1 cellular context compared by ENCODE assay signal in genomic region chrX:18668468-18668867, GRCh38.
A peak's percentile ranks its signal among the peaks of the same experiment; 100 is the strongest.
TF ChIP-seq lines count a peak whose summit lies in the region.

No MANE protein-coding gene starts in this region.

TF ChIP-seq in GM12878, 131 proteins besides CTCF, POLR2A, EP300 and RAD21 (continued from another document):
- TF ChIP-seq, protein P1, sequence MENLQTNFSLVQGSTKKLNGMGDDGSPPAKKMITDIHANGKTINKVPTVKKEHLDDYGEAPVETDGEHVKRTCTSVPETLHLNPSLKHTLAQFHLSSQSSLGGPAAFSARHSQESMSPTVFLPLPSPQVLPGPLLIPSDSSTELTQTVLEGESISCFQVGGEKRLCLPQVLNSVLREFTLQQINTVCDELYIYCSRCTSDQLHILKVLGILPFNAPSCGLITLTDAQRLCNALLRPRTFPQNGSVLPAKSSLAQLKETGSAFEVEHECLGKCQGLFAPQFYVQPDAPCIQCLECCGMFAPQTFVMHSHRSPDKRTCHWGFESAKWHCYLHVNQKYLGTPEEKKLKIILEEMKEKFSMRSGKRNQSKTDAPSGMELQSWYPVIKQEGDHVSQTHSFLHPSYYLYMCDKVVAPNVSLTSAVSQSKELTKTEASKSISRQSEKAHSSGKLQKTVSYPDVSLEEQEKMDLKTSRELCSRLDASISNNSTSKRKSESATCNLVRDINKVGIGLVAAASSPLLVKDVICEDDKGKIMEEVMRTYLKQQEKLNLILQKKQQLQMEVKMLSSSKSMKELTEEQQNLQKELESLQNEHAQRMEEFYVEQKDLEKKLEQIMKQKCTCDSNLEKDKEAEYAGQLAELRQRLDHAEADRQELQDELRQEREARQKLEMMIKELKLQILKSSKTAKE (IDR thresholded peaks at IDR 0.05; ENCODE audit: low read depth, poor library complexity, severe bottlenecking), result no peak
- TF ChIP-seq SMAD5 (IDR thresholded peaks at IDR 0.05; ENCODE audit: low read depth), result no peak
- TF ChIP-seq FOXK2 (IDR thresholded peaks at IDR 0.05), result no peak
- no peak for TF ChIP-seq BMI1 (IDR thresholded peaks at IDR 0.05; ENCODE audit: borderline replicate concordance)
- TF ChIP-seq ATF3 (IDR thresholded peaks at IDR 0.05; ENCODE audit: borderline replicate concordance, extremely low read depth, low read depth, low read length), result no peak
- no peak for TF ChIP-seq ZNF622 (IDR thresholded peaks at IDR 0.05)
- no peak for TF ChIP-seq SRF (IDR thresholded peaks at IDR 0.05; ENCODE audit: low read depth in 2 of 2, low read length in 2 of 2)
- no peak for TF ChIP-seq SIN3A (IDR thresholded peaks at IDR 0.05; ENCODE audit: low read depth, low read length)
- TF ChIP-seq RUNX3 (IDR thresholded peaks at IDR 0.05; ENCODE audit: low read length), result peak; percentile 75
- no peak for TF ChIP-seq CUX1 (IDR thresholded peaks at IDR 0.05; ENCODE audit: insufficient replicate concordance, low read depth, low read length)
